ENCODE assay signal across 13 cellular contexts in genomic region chr6:34672657-34673043, GRCh38. TPM values are rescaled to one million over a fixed set of nuclear protein-coding genes. Genes with fewer than 3 reads are reported as not detected.
DNase-seq lines count a peak whose midpoint lies in the region; ATAC-seq, FAIRE-seq and TF ChIP-seq lines count a peak whose summit lies in the region.
"Had no signal": no experiment of that assay in that cellular context is flagged by ENCODE, and none has a peak within 500 bp of the region (broad histone marks: within the 10 kb centered on the region; RNA-seq: fewer than 3 reads in every experiment).

No MANE protein-coding gene starts in this region.

- POLR2A ChIA-PET in activated CD8-positive, alpha-beta T cell treated with anti-CD3 and anti-CD28 coated beads, Interleukin-2, amount 10 ng/mL, durations not matched to agents 7 days and 5 days (lab: Charles Lee): interaction anchor here (0.8 to 3.1 kb wide), 4 partner anchors 8 to 215 kb away, joined by 3 to 28 read pairs (median 10); partner anchors contain the start of genes ILRUN and TAF11

- no peak overlapping the region for H2AFZ ChIP-seq in ACC112 (ENCODE audit: low read length, unreplicated experiment)

- TF ChIP-seq CTCF in lower lobe of right lung (IDR thresholded peaks at IDR 0.05): no peak

- H3K27me3 Mint-ChIP-seq in activated CD8-positive, alpha-beta T cell treated with anti-CD3 and anti-CD28 coated beads, Interleukin-2, amount 10 ng/mL, durations not matched to agents 7 days and 5 days (ENCODE audit: low read depth): no peaks in the 10 kb centered on the region

- H3K27ac ChIP-seq in ACC112 (ENCODE audit: low read depth, low read length): peak overlapping the region; percentile 77
- H3K27ac ChIP-seq in lower lobe of right lung: peak overlapping the region; percentile 44
- H3K27ac ChIP-seq: dorsolateral prefrontal cortex had no signal

- H3K9me3 Mint-ChIP-seq in activated CD8-positive, alpha-beta T cell treated with anti-CD3 and anti-CD28 coated beads, Interleukin-2, amount 10 ng/mL, durations not matched to agents 7 days and 5 days (ENCODE audit: insufficient read depth): no peaks in the 10 kb centered on the region

- no peaks in the 10 kb centered on the region for H3K9me3 ChIP-seq in lower lobe of right lung

- no peak for DNase-seq in GM12891 (ENCODE audit: insufficient read length, low spot score)
- no peak for DNase-seq in activated CD8-positive, alpha-beta T cell treated with anti-CD3 and anti-CD28 coated beads, Interleukin-2, amount 10 ng/mL, durations not matched to agents 7 days and 5 days
- DNase-seq in lower lobe of right lung: no peak
- DNase-seq in retina: no peak
- DNase-seq in stimulated activated CD4-positive, alpha-beta T cell treated with anti-CD3 and anti-CD28 coated beads, Interleukin-12 subunit alpha, Interleukin-12 subunit beta, amount 100 ng/mL, for 4 hours: no peak
- no peak for DNase-seq in DMS 273 treated with DMSO at 0.1 percent for 48 hours (lab: John Stamatoyannopoulos, UW)
- DNase-seq in cerebellar nuclear complex (lab: John Stamatoyannopoulos, UW): no peak
- DNase-seq: dorsolateral prefrontal cortex; NCI-H446; stimulated activated CD4-positive, alpha-beta T cell treated with anti-CD3 and anti-CD28 coated beads, Interleukin-15, amount 100 ng/mL, for 24 hours; substantia nigra; SW 1271 had no signal

- peaks cover 47% of the 10 kb centered on the region for H3K4me1 Mint-ChIP-seq in activated CD8-positive, alpha-beta T cell treated with anti-CD3 and anti-CD28 coated beads, Interleukin-2, amount 10 ng/mL, durations not matched to agents 7 days and 5 days (ENCODE audit: low read depth)

- H3K4me3 ChIP-seq in ACC112 (ENCODE audit: low read depth, low read length): 0 out of 2 replicates have a peak overlapping the region, but pooled peaks have one; percentile 7
- no peak overlapping the region for H3K4me3 ChIP-seq in lower lobe of right lung
- H3K4me3 ChIP-seq: dorsolateral prefrontal cortex had no signal

- H3K36me3 ChIP-seq in ACC112 (ENCODE audit: insufficient read depth, low read length) (no peaks in the 10 kb centered on the region), lower lobe of right lung (no peaks in the 10 kb centered on the region)

- TF ChIP-seq POLR2A in GM12891 (IDR thresholded peaks at IDR 0.05; ENCODE audit: low read depth, low read length): no peak

- intact Hi-C loops in lower lobe of right lung (cut with DNase I): no loop called here

- CTCF ChIA-PET in activated CD8-positive, alpha-beta T cell treated with anti-CD3 and anti-CD28 coated beads, Interleukin-2, amount 10 ng/mL, durations not matched to agents 7 days and 5 days (lab: Charles Lee): interaction anchor here (1.1 to 3.1 kb wide), 2 partner anchors 8 to 15 kb away, joined by 7 to 28 read pairs; no protein-coding TSS in a partner anchor

- H3K27me3 ChIP-seq in ACC112 (ENCODE audit: insufficient read depth, low read length) (no peaks in the 10 kb centered on the region), lower lobe of right lung (ENCODE audit: low read depth) (no peaks in the 10 kb centered on the region)
- H3K27me3 ChIP-seq: dorsolateral prefrontal cortex had no signal

- no peak for ATAC-seq in activated CD8-positive, alpha-beta T cell treated with anti-CD3 and anti-CD28 coated beads, Interleukin-2, amount 10 ng/mL, durations not matched to agents 7 days and 5 days
- no peak for ATAC-seq in lower lobe of right lung

- H3K36me3 Mint-ChIP-seq in activated CD8-positive, alpha-beta T cell treated with anti-CD3 and anti-CD28 coated beads, Interleukin-2, amount 10 ng/mL, durations not matched to agents 7 days and 5 days (ENCODE audit: low read depth): peaks cover 11% of the 10 kb centered on the region

- H3K79me2 ChIP-seq in ACC112 (ENCODE audit: control insufficient read depth, insufficient read depth, low read length, unreplicated experiment): peaks cover 78% of the 10 kb centered on the region

- H3K27ac Mint-ChIP-seq in activated CD8-positive, alpha-beta T cell treated with anti-CD3 and anti-CD28 coated beads, Interleukin-2, amount 10 ng/mL, durations not matched to agents 7 days and 5 days: peak overlapping the region; percentile 90

- FAIRE-seq in GM12891 (lab: Jason Lieb, UNC): no peak

- H3K4me1 ChIP-seq in ACC112 (ENCODE audit: control insufficient read depth, insufficient read depth, low read length, unreplicated experiment) (peaks cover 39% of the 10 kb centered on the region), lower lobe of right lung (peaks cover 42% of the 10 kb centered on the region)

- peak overlapping the region; percentile 65 for H3K4me3 Mint-ChIP-seq in activated CD8-positive, alpha-beta T cell treated with anti-CD3 and anti-CD28 coated beads, Interleukin-2, amount 10 ng/mL, durations not matched to agents 7 days and 5 days

TF ChIP-seq in GM12891, 5 proteins besides CTCF, POLR2A, EP300 and RAD21:
- no peak for TF ChIP-seq POU2F2 (IDR thresholded peaks at IDR 0.05; ENCODE audit: low read depth, low read length)
- TF ChIP-seq SPI1 (IDR thresholded peaks at IDR 0.05; ENCODE audit: low read depth, low read length): peak; percentile 52

RNA-seq across cellular contexts. Expression of gene ILRUN, which starts 23.9 kb away (rescaled TPM):
- 57.1 TPM for polyA plus RNA-seq in GM12891 (2012; ENCODE audit: low read depth, missing spikeins)
- 10 to 100 TPM; 57.4 to 58.8 TPM for total RNA-seq in activated CD8-positive, alpha-beta T cell treated with anti-CD3 and anti-CD28 coated beads, Interleukin-2, amount 10 ng/mL, durations not matched to agents 7 days and 5 days
- 90.3 TPM for total RNA-seq in lower lobe of right lung
